Comparison of ENCODE assay signal across 1 cellular context in the genomic region with DNA sequence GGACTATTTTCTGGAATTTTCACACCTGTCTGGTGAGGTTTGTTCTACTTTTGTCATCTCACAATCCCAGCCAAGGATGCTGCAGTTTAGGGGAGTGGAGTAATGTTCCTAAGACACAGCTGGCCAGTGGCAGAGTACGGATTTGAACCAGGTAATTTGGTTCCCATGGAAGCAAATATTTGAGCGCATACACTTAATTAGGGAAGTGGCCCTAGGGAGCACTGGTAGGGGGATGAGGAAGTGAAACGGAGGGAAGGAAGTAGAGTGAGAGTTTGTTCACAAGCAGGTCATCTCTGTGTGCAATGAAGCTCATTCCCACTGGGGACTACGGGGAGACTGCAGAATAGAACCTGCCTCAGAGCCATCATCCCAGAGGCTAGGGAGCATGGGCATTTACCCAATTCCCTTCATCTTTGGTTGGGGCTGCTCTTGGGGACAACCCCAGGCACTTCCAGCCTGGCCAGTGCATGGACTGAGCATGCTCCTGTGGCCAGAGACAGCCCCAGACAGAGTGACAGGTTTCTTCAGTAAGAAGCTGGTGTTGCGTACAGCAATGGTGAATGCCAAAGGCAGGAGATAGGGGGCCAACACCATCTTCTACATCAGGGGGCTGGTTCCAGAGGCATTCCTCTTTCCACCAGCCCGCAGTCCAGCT.
TF ChIP-seq lines count a peak whose summit lies in the region.

No MANE protein-coding gene starts in this region.

TF ChIP-seq in H1, 55 proteins besides CTCF, POLR2A, EP300 and RAD21 (continued from another document):
- TF ChIP-seq SRF (IDR thresholded peaks at IDR 0.05; ENCODE audit: low read depth, low read length) (no peak), CBX5 (IDR thresholded peaks at IDR 0.05; ENCODE audit: low read depth, low read length) (no peak), YY1 (IDR thresholded peaks at IDR 0.05; ENCODE audit: low read depth, low read length) (no peak), SP4 (IDR thresholded peaks at IDR 0.05; ENCODE audit: low read length) (no peak), HDAC2 (IDR thresholded peaks at IDR 0.05; ENCODE audit: borderline replicate concordance in 1 of 2, low read depth in 2 of 2, low read length in 2 of 2) (no peak)
